Comparison of ENCODE assay signal across 10 cellular contexts in the genomic region with DNA sequence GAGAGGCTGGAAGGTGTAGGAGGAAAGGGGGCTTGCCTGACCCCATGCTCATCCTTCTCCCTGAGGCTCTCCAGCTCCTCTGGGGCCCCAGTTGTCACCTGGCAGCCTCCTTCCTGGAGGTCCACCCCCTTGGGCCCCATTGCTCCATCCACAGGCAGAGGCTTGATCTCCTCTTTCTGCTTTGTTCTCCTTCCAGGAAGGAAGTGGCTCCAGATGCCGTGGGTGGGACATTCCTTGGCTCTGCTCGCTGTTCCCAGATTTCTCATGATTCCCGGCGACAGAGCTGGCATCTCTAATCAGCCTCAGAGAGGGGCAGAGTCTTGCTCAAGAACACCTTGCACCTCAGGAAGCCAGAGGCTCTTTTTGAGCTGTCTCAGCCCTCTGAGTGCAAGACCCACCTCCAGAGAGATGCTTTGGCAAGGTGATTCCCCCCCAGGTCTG. TPM values are rescaled to one million over a fixed set of nuclear protein-coding genes. Genes with fewer than 3 reads are reported as not detected.
A peak's percentile ranks its signal among the peaks of the same experiment; 100 is the strongest.
DNase-seq lines count a peak whose midpoint lies in the region; ATAC-seq and TF ChIP-seq lines count a peak whose summit lies in the region.
"Had no signal": no experiment of that assay in that cellular context is flagged by ENCODE, and none has a peak within 500 bp of the region (broad histone marks: within the 10 kb centered on the region; RNA-seq: fewer than 3 reads in every experiment).

No MANE protein-coding gene starts in this region.

- DNase-seq in EH (ENCODE audit: low read depth) (peak; percentile 80), foreskin fibroblast (peak; percentile 74 to 85), C1 segment of cervical spinal cord (lab: John Stamatoyannopoulos, UW) (no peak), GM19238 (ENCODE audit: insufficient read length, low spot score) (no peak), NCI-H524 (lab: John Stamatoyannopoulos, UW) (no peak)
- DNase-seq in activated CD8-positive, alpha-beta T cell treated with anti-CD3 and anti-CD28 coated beads for 36 hours, result peak; percentile 17
- DNase-seq: NCI-H2107 had no signal

- no peak for TF ChIP-seq CTCF in activated CD8-positive, alpha-beta T cell treated with anti-CD3 and anti-CD28 coated beads for 36 hours (IDR thresholded peaks at IDR 0.05)
- TF ChIP-seq CTCF in foreskin fibroblast (IDR thresholded peaks at IDR 0.05; ENCODE audit: low read depth, low read length), result no peak

- CTCF ChIA-PET in activated CD8-positive, alpha-beta T cell treated with anti-CD3 and anti-CD28 coated beads for 36 hours (lab: Charles Lee), result interaction anchor here (0.9 to 15.3 kb wide), 9 partner anchors 11 to 1126 kb away, joined by 3 to 234 read pairs (median 10); a partner anchor contains a TSS

- ATAC-seq in activated CD8-positive, alpha-beta T cell treated with anti-CD3 and anti-CD28 coated beads for 36 hours, result no peak
- no peak for ATAC-seq in GM18498 (IDR thresholded peaks at IDR 0.05; ENCODE audit: unreplicated experiment)

- no peaks in the 10 kb centered on the region for H3K9me3 Mint-ChIP-seq in activated CD8-positive, alpha-beta T cell treated with anti-CD3 and anti-CD28 coated beads for 36 hours

- POLR2A ChIA-PET in activated CD8-positive, alpha-beta T cell treated with anti-CD3 and anti-CD28 coated beads for 36 hours (lab: Charles Lee), result interaction anchor here (0.8 to 19.7 kb wide), 4 partner anchors 19 to 119 kb away, joined by 3 to 548 read pairs (median 4); a partner anchor contains a TSS

- H3K4me1 ChIP-seq in skeletal muscle tissue (ENCODE audit: control insufficient read depth in 3 of 3, insufficient read depth in 3 of 3, low read length in 3 of 3), result peaks cover 68 to 77% (median 74%) of the 10 kb centered on the region in 3 donors

- peak overlapping the region in 2 of 3 donors; percentile 26 to 44 for H3K9ac ChIP-seq in skeletal muscle tissue (ENCODE audit: low read depth in 1 of 3, low read length in 3 of 3)

- no peak overlapping the region for H3K4me3 Mint-ChIP-seq in activated CD8-positive, alpha-beta T cell treated with anti-CD3 and anti-CD28 coated beads for 36 hours

- peak overlapping the region; percentile 50 for H3K27ac Mint-ChIP-seq in activated CD8-positive, alpha-beta T cell treated with anti-CD3 and anti-CD28 coated beads for 36 hours

- H3K36me3 ChIP-seq in skeletal muscle tissue (ENCODE audit: control insufficient read depth in 3 of 3, insufficient read depth in 3 of 3, low read length in 3 of 3), result no peaks in the 10 kb centered on the region

- H3K27me3 ChIP-seq in skeletal muscle tissue (ENCODE audit: control insufficient read depth in 3 of 3, insufficient read depth in 3 of 3, low read length in 3 of 3), result no peaks in the 10 kb centered on the region

- H3K27me3 Mint-ChIP-seq in activated CD8-positive, alpha-beta T cell treated with anti-CD3 and anti-CD28 coated beads for 36 hours, result no peaks in the 10 kb centered on the region

- peaks cover 93% of the 10 kb centered on the region for H3K4me1 Mint-ChIP-seq in activated CD8-positive, alpha-beta T cell treated with anti-CD3 and anti-CD28 coated beads for 36 hours (ENCODE audit: low read depth)

- intact Hi-C loops in activated CD8-positive, alpha-beta T cell treated with anti-CD3 and anti-CD28 coated beads for 36 hours (cut with micrococcal nuclease), result no loop called here

- H3K4me3 ChIP-seq in foreskin fibroblast (ENCODE audit: low read depth in 1 of 2, low read length in 2 of 2) (no peak overlapping the region), skeletal muscle tissue (ENCODE audit: low read length in 3 of 3) (no peak overlapping the region)

- H3K9me3 ChIP-seq in skeletal muscle tissue (ENCODE audit: control insufficient read depth in 3 of 3, low read length in 3 of 3), result no peaks in the 10 kb centered on the region

- peak overlapping the region; percentile 77 for H3K27ac ChIP-seq in skeletal muscle tissue (ENCODE audit: low read depth, low read length)

- H3K36me3 Mint-ChIP-seq in activated CD8-positive, alpha-beta T cell treated with anti-CD3 and anti-CD28 coated beads for 36 hours (ENCODE audit: low read depth), result peaks cover 2% of the 10 kb centered on the region

RNA-seq across cellular contexts. Expression of a gene that starts 28.5 kb away (rescaled TPM):
- 100 to 1,000 TPM; 297 to 302 TPM for total RNA-seq in activated CD8-positive, alpha-beta T cell treated with anti-CD3 and anti-CD28 coated beads for 36 hours
- 1.0 TPM for total RNA-seq in skeletal muscle tissue
- total RNA-seq: frontal cortex had no signal

RNA-seq across cellular contexts. Expression of a gene that starts 35.3 kb away (rescaled TPM):
- 1 to 10 TPM; 5.8 to 6.3 TPM for total RNA-seq in activated CD8-positive, alpha-beta T cell treated with anti-CD3 and anti-CD28 coated beads for 36 hours
- not detected for total RNA-seq in skeletal muscle tissue
- total RNA-seq: frontal cortex had no signal

Comparison
In these comparisons a context has a peak if more than half of its experiments do, and no peak if none do; other contexts are left out.
1. DNase-seq: peak in EH (single experiment), activated CD8-positive, alpha-beta T cell treated with anti-CD3 and anti-CD28 coated beads for 36 hours (single experiment) and foreskin fibroblast (2 of 2); none in C1 segment of cervical spinal cord (0 of 14), GM19238 (single experiment) and NCI-H524 (0 of 2).
2. RNA of a gene that starts 28.5 kb away (total RNA-seq): 297 to 302 TPM in activated CD8-positive, alpha-beta T cell treated with anti-CD3 and anti-CD28 coated beads for 36 hours; 1.0 TPM in skeletal muscle tissue (single experiment); every median in the first group is over 100 times any median in the second.